In the genomic region with DNA sequence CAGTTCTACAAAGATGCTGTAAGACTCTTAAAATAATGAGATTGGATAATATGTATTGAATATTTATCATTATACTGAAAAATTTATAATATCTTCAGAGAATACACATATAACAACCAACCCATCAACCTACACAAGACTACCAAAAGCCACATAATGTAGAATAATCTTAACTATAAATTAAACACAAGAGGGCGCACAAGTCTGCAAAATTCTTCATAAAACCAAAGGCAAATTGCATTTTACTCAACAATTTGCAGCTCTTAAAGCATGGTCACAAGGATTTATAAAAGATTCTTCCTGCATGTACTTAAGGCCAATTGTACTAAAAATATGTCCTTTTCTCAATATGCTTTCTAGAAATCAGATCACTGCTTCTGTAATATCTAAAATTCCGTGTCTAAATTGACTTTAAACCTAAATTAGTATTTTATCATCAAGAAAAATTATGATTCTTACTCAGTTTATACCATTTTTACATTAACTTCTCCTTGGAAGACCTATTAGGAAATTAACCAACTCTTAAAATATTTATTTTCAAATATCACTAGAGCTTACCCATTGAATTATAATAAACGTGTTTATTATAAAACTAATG, we compare ENCODE assay signal across 1 cellular context.
TF ChIP-seq lines count a peak whose summit lies in the region.

No MANE protein-coding gene starts in this region.

TF ChIP-seq in HCT116, 20 proteins besides CTCF, POLR2A, EP300 and RAD21 (continued from another document):
- no peak for TF ChIP-seq MAX (IDR thresholded peaks at IDR 0.05)
- TF ChIP-seq SIN3A (IDR thresholded peaks at IDR 0.05; ENCODE audit: low read depth) = no peak
- TF ChIP-seq ZNF274 (IDR thresholded peaks at IDR 0.05; ENCODE audit: low read depth, low read length) = no peak
- TF ChIP-seq TCF7L2 (IDR thresholded peaks at IDR 0.05; ENCODE audit: borderline replicate concordance, extremely low read depth, insufficient read depth, insufficient read length) = no peak
- TF ChIP-seq, protein P1, sequence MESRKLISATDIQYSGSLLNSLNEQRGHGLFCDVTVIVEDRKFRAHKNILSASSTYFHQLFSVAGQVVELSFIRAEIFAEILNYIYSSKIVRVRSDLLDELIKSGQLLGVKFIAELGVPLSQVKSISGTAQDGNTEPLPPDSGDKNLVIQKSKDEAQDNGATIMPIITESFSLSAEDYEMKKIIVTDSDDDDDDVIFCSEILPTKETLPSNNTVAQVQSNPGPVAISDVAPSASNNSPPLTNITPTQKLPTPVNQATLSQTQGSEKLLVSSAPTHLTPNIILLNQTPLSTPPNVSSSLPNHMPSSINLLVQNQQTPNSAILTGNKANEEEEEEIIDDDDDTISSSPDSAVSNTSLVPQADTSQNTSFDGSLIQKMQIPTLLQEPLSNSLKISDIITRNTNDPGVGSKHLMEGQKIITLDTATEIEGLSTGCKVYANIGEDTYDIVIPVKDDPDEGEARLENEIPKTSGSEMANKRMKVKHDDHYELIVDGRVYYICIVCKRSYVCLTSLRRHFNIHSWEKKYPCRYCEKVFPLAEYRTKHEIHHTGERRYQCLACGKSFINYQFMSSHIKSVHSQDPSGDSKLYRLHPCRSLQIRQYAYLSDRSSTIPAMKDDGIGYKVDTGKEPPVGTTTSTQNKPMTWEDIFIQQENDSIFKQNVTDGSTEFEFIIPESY (IDR thresholded peaks at IDR 0.05; ENCODE audit: extremely low read depth, insufficient replicate concordance, low read length) = no peak
